Comparison of ENCODE assay signal across 37 cellular contexts in genomic region chr22:19513823-19514222, GRCh38. TPM values are rescaled to one million over a fixed set of nuclear protein-coding genes. Genes with fewer than 3 reads are reported as not detected.
"Had no signal": no experiment of that assay in that cellular context is flagged by ENCODE, and none has a peak within 500 bp of the region (broad histone marks: within the 10 kb centered on the region; RNA-seq: fewer than 3 reads in every experiment).

No MANE protein-coding gene starts in this region.

- DNase-seq: activated CD4-positive, alpha-beta T cell treated with anti-CD3 and anti-CD28 coated beads for 36 hours; activated CD4-positive, alpha-beta T cell treated with anti-CD3 and anti-CD28 coated beads, Interleukin-2, amount 10 ng/mL, durations not matched to agents 7 days and 5 days; activated CD4-positive, alpha-beta T cell treated with anti-CD3 and anti-CD28 coated beads, Interleukin-2, amount 50 U/mL, for 48 hours; activated CD8-positive, alpha-beta T cell treated with anti-CD3 and anti-CD28 coated beads, Interleukin-2, amount 10 ng/mL, durations not matched to agents 7 days and 5 days; activated gamma-delta T cell; activated naive CD4-positive, alpha-beta T cell treated with Interleukin-2 at 50 U/mL for 16 hours; activated naive CD8-positive, alpha-beta T cell treated with anti-CD3 and anti-CD28 coated beads, Interleukin-2, amount 50 U/mL, for 24 hours; activated T-cell treated with anti-CD3 and anti-CD28 coated beads, Interleukin-2, amount 50 U/mL, for 24 hours; anterior cingulate cortex; caudate nucleus; NCI-H1092 treated with DMSO at 0.1 percent for 48 hours; NCI-H1417; NCI-H146; NCI-H187; NCI-H2029 treated with DMSO at 0.1 percent for 48 hours; NCI-H2107; NCI-H2171; NCI-H510A; NCI-H526; NCI-H748 treated with DMSO at 0.1 percent for 48 hours; PC-9; SIG-M5; SW 1271; T-helper 1 cell; T-helper 2 cell; T-helper 9 cell had no signal

- H3K4me1 Mint-ChIP-seq: activated CD4-positive, alpha-beta T cell treated with anti-CD3 and anti-CD28 coated beads for 36 hours; activated naive CD8-positive, alpha-beta T cell treated with anti-CD3 and anti-CD28 coated beads, Interleukin-2, amount 50 U/mL, for 24 hours had no signal

- H2AFZ ChIP-seq: PC-9 had no signal

- H3K4me3 Mint-ChIP-seq: activated CD4-positive, alpha-beta T cell treated with anti-CD3 and anti-CD28 coated beads for 36 hours; activated CD4-positive, alpha-beta T cell treated with anti-CD3 and anti-CD28 coated beads, Interleukin-2, amount 10 ng/mL, durations not matched to agents 7 days and 5 days; activated CD8-positive, alpha-beta T cell treated with anti-CD3 and anti-CD28 coated beads, Interleukin-2, amount 10 ng/mL, durations not matched to agents 7 days and 5 days; activated naive CD8-positive, alpha-beta T cell; activated naive CD8-positive, alpha-beta T cell treated with anti-CD3 and anti-CD28 coated beads, Interleukin-2, amount 50 U/mL, for 24 hours; activated T-cell treated with anti-CD3 and anti-CD28 coated beads, Interleukin-2, amount 50 U/mL, for 24 hours; brain; WTC11 had no signal

- H3K9me3 Mint-ChIP-seq: activated CD4-positive, alpha-beta T cell treated with anti-CD3 and anti-CD28 coated beads, Interleukin-2, amount 10 ng/mL, durations not matched to agents 7 days and 5 days; activated T-helper 2 cell treated with anti-CD3 and anti-CD28 coated beads, Interferon-gamma antibody, Interleukin-2, Interleukin-4, amounts not matched to agents 10 μg/mL and 5 μg/mL and 100 μg/mL, durations not matched to agents 14 hours and 24 hours and 36 hours; WTC11 had no signal

- H3K27me3 Mint-ChIP-seq: activated CD4-positive, alpha-beta T cell treated with anti-CD3 and anti-CD28 coated beads for 36 hours; activated CD4-positive, alpha-beta T cell treated with anti-CD3 and anti-CD28 coated beads, Interleukin-2, amount 10 ng/mL, durations not matched to agents 7 days and 5 days; activated naive CD8-positive, alpha-beta T cell; activated naive CD8-positive, alpha-beta T cell treated with anti-CD3 and anti-CD28 coated beads, Interleukin-2, amount 50 U/mL, for 24 hours; activated T-cell treated with anti-CD3 and anti-CD28 coated beads, Interleukin-2, amount 50 U/mL, for 24 hours; brain had no signal

- H3K4me2 ChIP-seq: PC-9 had no signal

- FAIRE-seq: bronchial epithelial cell, RCC 7860 had no signal

- H3K4me3 ChIP-seq: PC-9 had no signal

- H3K27ac Mint-ChIP-seq: activated CD4-positive, alpha-beta T cell treated with anti-CD3 and anti-CD28 coated beads for 36 hours; activated CD8-positive, alpha-beta T cell treated with anti-CD3 and anti-CD28 coated beads, Interleukin-2, amount 10 ng/mL, durations not matched to agents 7 days and 5 days; activated naive CD8-positive, alpha-beta T cell; activated naive CD8-positive, alpha-beta T cell treated with anti-CD3 and anti-CD28 coated beads, Interleukin-2, amount 50 U/mL, for 24 hours; activated T-cell treated with anti-CD3 and anti-CD28 coated beads, Interleukin-2, amount 50 U/mL, for 24 hours; activated T-helper 2 cell treated with anti-CD3 and anti-CD28 coated beads, Interferon-gamma antibody, Interleukin-2, Interleukin-4, amounts not matched to agents 10 μg/mL and 5 μg/mL and 100 μg/mL, durations not matched to agents 14 hours and 24 hours and 36 hours; WTC11 had no signal

- ATAC-seq: activated CD4-positive, alpha-beta T cell treated with anti-CD3 and anti-CD28 coated beads for 36 hours; activated CD4-positive, CD25-positive, alpha-beta regulatory T cell treated with anti-CD3 and anti-CD28 coated beads, Interleukin-2, amount 50 U/mL, for 24 hours; activated CD8-positive, alpha-beta T cell treated with anti-CD3 and anti-CD28 coated beads, Interleukin-2, amount 10 ng/mL, durations not matched to agents 7 days and 5 days; activated naive CD8-positive, alpha-beta T cell treated with anti-CD3 and anti-CD28 coated beads, Interleukin-2, amount 50 U/mL, for 24 hours; Right ventricle myocardium inferior; WTC11 had no signal

- H3K27ac ChIP-seq: PC-9, RWPE1 had no signal

RNA-seq across cellular contexts. Expression of gene CLDN5, which starts 10.4 kb away (rescaled TPM):
- total RNA-seq: activated CD4-positive, alpha-beta T cell treated with anti-CD3 and anti-CD28 coated beads for 36 hours; activated CD8-positive, alpha-beta T cell treated with anti-CD3 and anti-CD28 coated beads, Interleukin-2, amount 10 ng/mL, durations not matched to agents 7 days and 5 days; M059J; OCI-LY7; PC-9 had no signal
